ENCODE assay signal across 9 cellular contexts in genomic region chr14:95541932-95542554, GRCh38.
"Had no signal": no experiment of that assay in that cellular context is flagged by ENCODE, and none has a peak within 500 bp of the region (broad histone marks: within the 10 kb centered on the region; RNA-seq: fewer than 3 reads in every experiment).

No MANE protein-coding gene starts in this region.

- H3K27ac ChIP-seq: GM23248, HL-60 had no signal

- H3K9ac ChIP-seq: GM23248 had no signal

- H3K4me3 Mint-ChIP-seq: HFFc6 had no signal

- H2AFZ ChIP-seq: GM23248 had no signal

- H3K27ac Mint-ChIP-seq: HFFc6 had no signal

- ATAC-seq: HCT116 had no signal

- H3K9me3 ChIP-seq: HAP-1 had no signal

- DNase-seq: GM23248, GOT3, H7, HFFc6, IMR-90, KBM-7 had no signal

- H3K4me3 ChIP-seq: GM23248, HAP-1 had no signal
